In the genomic region with DNA sequence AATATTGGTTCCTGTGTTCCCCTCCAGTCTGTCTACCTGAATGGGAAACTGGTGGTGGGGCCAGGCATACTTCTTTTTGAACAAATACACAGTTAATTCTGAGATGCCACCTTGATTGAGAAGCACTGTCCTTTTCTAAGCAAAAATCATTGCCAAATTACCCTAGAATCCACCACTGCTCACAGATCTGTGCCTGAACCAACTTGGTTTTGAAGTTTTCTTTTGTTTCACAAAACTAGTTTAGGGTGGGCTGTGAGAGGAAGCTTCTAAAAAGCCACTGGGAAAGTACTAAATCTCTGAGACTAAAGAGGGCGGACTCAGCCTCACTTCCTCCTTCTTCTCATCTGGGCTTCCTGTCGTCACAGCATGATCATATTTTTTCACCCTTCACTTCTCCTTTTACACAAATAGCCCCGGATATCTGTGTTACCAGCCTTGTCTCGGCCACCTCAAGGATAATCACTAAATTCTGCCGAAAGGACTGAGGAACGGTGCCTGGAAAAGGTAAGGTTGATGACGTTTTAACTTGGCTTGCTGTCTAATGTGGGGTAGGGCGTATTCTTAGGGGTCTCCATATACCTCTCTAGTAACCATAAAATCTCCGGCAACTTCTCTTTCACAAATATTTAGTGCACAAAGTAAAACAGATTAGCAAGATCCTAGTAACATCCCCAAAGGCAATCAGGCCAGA, we compare ENCODE assay signal across 10 cellular contexts. TPM values are rescaled to one million over a fixed set of nuclear protein-coding genes. Genes with fewer than 3 reads are reported as not detected.
DNase-seq lines count a peak whose midpoint lies in the region; ATAC-seq, FAIRE-seq and TF ChIP-seq lines count a peak whose summit lies in the region.
"Had no signal": no experiment of that assay in that cellular context is flagged by ENCODE, and none has a peak within 500 bp of the region (broad histone marks: within the 10 kb centered on the region; RNA-seq: fewer than 3 reads in every experiment).

Gene CD53, plus strand, starts transcription at position 404 of the 691 bp plus-strand sequence. CDS start 18,261 bp downstream, outside the sequence.

- H3K9me3 ChIP-seq in OCI-LY3 (ENCODE audit: insufficient read depth, low read length) = no peaks in the 10 kb centered on the region
- no peaks in the 10 kb centered on the region for H3K9me3 ChIP-seq in naive thymus-derived CD4-positive, alpha-beta T cell (ENCODE audit: control insufficient read depth in 2 of 3, low read length in 3 of 3)

- peaks cover 67% of the 10 kb centered on the region for H3K4me1 Mint-ChIP-seq in activated naive CD8-positive, alpha-beta T cell (ENCODE audit: low read depth)
- peaks cover 32 to 71% (median 51%) of the 10 kb centered on the region in 7 donors for H3K4me1 Mint-ChIP-seq in naive thymus-derived CD4-positive, alpha-beta T cell

- peaks cover 12% of the 10 kb centered on the region for H3K36me3 Mint-ChIP-seq in activated naive CD8-positive, alpha-beta T cell
- peaks cover 3 to 35% (median 16%) of the 10 kb centered on the region in 5 donors for H3K36me3 Mint-ChIP-seq in naive thymus-derived CD4-positive, alpha-beta T cell

- FAIRE-seq in frontal cortex (lab: Jason Lieb, UNC) = no peak

- H3K27ac ChIP-seq in OCI-LY3 (ENCODE audit: low read length) = peak within 1 kb of the TSS; percentile 97
- H3K27ac ChIP-seq in naive thymus-derived CD4-positive, alpha-beta T cell (ENCODE audit: low read depth, low read length) = peak within 1 kb of the TSS; percentile 91

- intact Hi-C loops in naive thymus-derived CD4-positive, alpha-beta T cell (cut with micrococcal nuclease) = loop anchor here (1.0 to 10.0 kb wide), 14 partner anchors 8 to 882 kb away; partner anchors contain the start of genes DDX20 (in 1 of the 2), DENND2D (in 1 of the 2), KCNA3 (in 1 of the 2) and LAMTOR5 (in 1 of the 2)

- H2AFZ ChIP-seq in OCI-LY3 (ENCODE audit: low read depth, low read length) = 0 out of 2 replicates have a peak within 1 kb of the TSS, but pooled peaks have one; percentile 54

- TF ChIP-seq CTCF in OCI-LY3 (IDR thresholded peaks at IDR 0.05; ENCODE audit: low read depth, low read length) = no peak

- H4K20me1 ChIP-seq in OCI-LY3 (ENCODE audit: insufficient read depth, low read length) = peaks cover 31% of the 10 kb centered on the region

- DNase-seq in naive thymus-derived CD4-positive, alpha-beta T cell = peak in 8 of 9 donors; percentile 19 to 82 (median 76)
- DNase-seq in H7 = no peak
- DNase-seq in kidney glomerular epithelial cell (lab: John Stamatoyannopoulos, UW) = no peak
- no peak for DNase-seq in frontal cortex (ENCODE audit: low spot score in 2 of 2)
- DNase-seq: IMR-90 had no signal

- peak; percentile 82 for TF ChIP-seq POLR2A in GM18505 (IDR thresholded peaks at IDR 0.05; ENCODE audit: borderline replicate concordance, extremely low read depth, insufficient read depth, insufficient read length)

- CTCF ChIA-PET in naive thymus-derived CD4-positive, alpha-beta T cell (lab: Charles Lee) = interaction anchor here (0.7 to 1.2 kb wide), 6 partner anchors 43 to 253 kb away, joined by 3 to 4 read pairs (median 4); partner anchors contain the start of gene LRIF1

- ATAC-seq in GM18505 (IDR thresholded peaks at IDR 0.05; ENCODE audit: unreplicated experiment) = peak; percentile 60
- ATAC-seq in HG02610 (IDR thresholded peaks at IDR 0.05; ENCODE audit: unreplicated experiment) = peak; percentile 47
- ATAC-seq in naive thymus-derived CD4-positive, alpha-beta T cell = peak; percentile 86

- H3K4me3 ChIP-seq in OCI-LY3 (ENCODE audit: low read length) (peak within 1 kb of the TSS; percentile 84), H7 (ENCODE audit: insufficient read depth, low read depth, low read length) (no peak within 1 kb of the TSS)
- peak within 1 kb of the TSS; percentile 84 for H3K4me3 ChIP-seq in naive thymus-derived CD4-positive, alpha-beta T cell (ENCODE audit: low read length)

- peaks cover 55% of the 10 kb centered on the region for H3K4me1 ChIP-seq in OCI-LY3 (ENCODE audit: low read length)
- H3K4me1 ChIP-seq in naive thymus-derived CD4-positive, alpha-beta T cell (ENCODE audit: control insufficient read depth in 2 of 2, insufficient read depth in 2 of 2, low read length in 2 of 2) = peaks cover 22 to 46% of the 10 kb centered on the region in 2 donors

- H3K27ac Mint-ChIP-seq in activated naive CD8-positive, alpha-beta T cell = peak within 1 kb of the TSS; percentile 99
- peak within 1 kb of the TSS; percentile 95 to 99 (median 98) for H3K27ac Mint-ChIP-seq in naive thymus-derived CD4-positive, alpha-beta T cell

- peak within 1 kb of the TSS; percentile 95 for H3K4me2 ChIP-seq in OCI-LY3 (ENCODE audit: low read length)

- POLR2A ChIA-PET in naive thymus-derived CD4-positive, alpha-beta T cell (lab: Charles Lee) = interaction anchor here (0.8 to 6.1 kb wide), 15 partner anchors 10 to 253 kb away, joined by 3 to 36 read pairs (median 5); partner anchors contain the start of gene LRIF1

- no peaks in the 10 kb centered on the region for H3K27me3 ChIP-seq in OCI-LY3 (ENCODE audit: low read depth, low read length)
- no peaks in the 10 kb centered on the region for H3K27me3 ChIP-seq in naive thymus-derived CD4-positive, alpha-beta T cell (ENCODE audit: control insufficient read depth in 2 of 2, insufficient read depth in 2 of 2, low read length in 2 of 2)
- H3K27me3 ChIP-seq in H7 (ENCODE audit: control insufficient read depth, insufficient read depth, low read length) = no peaks in the 10 kb centered on the region

- H3K9me3 Mint-ChIP-seq in activated naive CD8-positive, alpha-beta T cell (ENCODE audit: low read depth) = no peaks in the 10 kb centered on the region
- H3K9me3 Mint-ChIP-seq in naive thymus-derived CD4-positive, alpha-beta T cell = peaks cover 0 to 6% (median under 1%) of the 10 kb centered on the region in 11 donors

- peaks cover 66% of the 10 kb centered on the region for H3K79me2 ChIP-seq in OCI-LY3 (ENCODE audit: low read length)

- H3K4me3 Mint-ChIP-seq in activated naive CD8-positive, alpha-beta T cell = peak within 1 kb of the TSS; percentile 98
- H3K4me3 Mint-ChIP-seq in naive thymus-derived CD4-positive, alpha-beta T cell = peak within 1 kb of the TSS; percentile 94 to 100 (median 96)

- no peaks in the 10 kb centered on the region for H3K27me3 Mint-ChIP-seq in activated naive CD8-positive, alpha-beta T cell
- no peaks in the 10 kb centered on the region for H3K27me3 Mint-ChIP-seq in naive thymus-derived CD4-positive, alpha-beta T cell

- H3K9ac ChIP-seq in OCI-LY3 (ENCODE audit: low read length) = peak within 1 kb of the TSS; percentile 92

- H3K36me3 ChIP-seq in OCI-LY3 (replicated peaks; ENCODE audit: low read depth, low read length) (no peaks in the 10 kb centered on the region), H7 (replicated peaks; ENCODE audit: control insufficient read depth, insufficient read depth, low read length) (no peaks in the 10 kb centered on the region)
- H3K36me3 ChIP-seq in naive thymus-derived CD4-positive, alpha-beta T cell (ENCODE audit: control insufficient read depth in 2 of 3, insufficient read depth in 3 of 3, low read length in 3 of 3) = peaks cover 0 to 7% (median 0%) of the 10 kb centered on the region in 3 experiments

RNA-seq across cellular contexts. Expression of gene CD53, which starts in this region (rescaled TPM):
- total RNA-seq in naive thymus-derived CD4-positive, alpha-beta T cell = 100 to 1,000 TPM; 237 to 513 (median 287) TPM
- polyA plus RNA-seq in naive thymus-derived CD4-positive, alpha-beta T cell = 1,000 to 10,000 TPM in 1 of 2 donors, 100 to 1,000 TPM in 1; 675 to 1,023 TPM
- total RNA-seq in H7 (2014; rRNA removed; shearing (Covaris generic)) = 0.14 and 0.26 TPM in 2 replicates
- 9.8 TPM for total RNA-seq in frontal cortex
- total RNA-seq: fibroblast of villous mesenchyme, IMR-90 had no signal
- polyA plus RNA-seq: IMR-90 had no signal

Comparison
In these comparisons a context has a peak if more than half of its experiments do, and no peak if none do; other contexts are left out.
1. RNA of gene CD53 (total RNA-seq): 237 to 513 TPM in naive thymus-derived CD4-positive, alpha-beta T cell; 9.8 TPM in frontal cortex (single experiment) and 0.14 to 0.26 TPM in H7; every median in the first group is over 10 times any median in the second.
2. DNase-seq: peak in naive thymus-derived CD4-positive, alpha-beta T cell (8 of 9); none in H7 (single experiment), kidney glomerular epithelial cell (single experiment) and frontal cortex (0 of 2).
3. Peak in every context shown above with its lines, with median percentiles within 50 percentile points of each other: ATAC-seq.